In genomic region chr2:19474128-19474527, GRCh38 we compare ENCODE assay signal across 8 cellular contexts.
DNase-seq lines count a peak whose midpoint lies in the region; ATAC-seq lines count a peak whose summit lies in the region.

No MANE protein-coding gene starts in this region.

- H3K36me3 ChIP-seq in SJCRH30: no peaks in the 10 kb centered on the region

- H3K27me3 ChIP-seq in SJCRH30: peaks cover 6% of the 10 kb centered on the region; the same call in 1 of the 2 replicates

- H3K4me3 ChIP-seq in SJCRH30: no peak overlapping the region

- H3K4me1 ChIP-seq in SJCRH30: no peaks in the 10 kb centered on the region

- DNase-seq in stimulated activated CD4-positive, alpha-beta T cell treated with anti-CD3 and anti-CD28 coated beads, Interleukin-15, amount 100 ng/mL, for 24 hours: peak; percentile 23
- no peak for DNase-seq in stimulated activated CD4-positive, alpha-beta T cell treated with anti-CD3 and anti-CD28 coated beads, Interleukin-4, amount 100 ng/mL, for 1 hour
- DNase-seq in SJCRH30 (peak; percentile 23 to 44), kidney tubule cell (ENCODE audit: low spot score) (no peak), NCI-H1092 (lab: John Stamatoyannopoulos, UW) (no peak)
- peak; percentile 78 for DNase-seq in central memory CD4-positive, alpha-beta T cell
- DNase-seq in stimulated activated CD8-positive, alpha-beta memory T cell treated with anti-CD3 and anti-CD28 coated beads, Interleukin-15, amount 100 ng/mL, for 48 hours (ENCODE audit: low read depth in 2 of 2): peak; percentile 4 to 12

- ATAC-seq in HG03039 (IDR thresholded peaks at IDR 0.05; ENCODE audit: unreplicated experiment): peak; percentile 94

- H3K9me3 ChIP-seq in SJCRH30 (replicated peaks): no peaks in the 10 kb centered on the region; the same call in 1 of the 2 replicates

- H3K27ac ChIP-seq in SJCRH30: no peak overlapping the region

Comparison
In these comparisons a context has a peak if more than half of its experiments do, and no peak if none do; other contexts are left out.
1. DNase-seq: peak in stimulated activated CD4-positive, alpha-beta T cell treated with anti-CD3 and anti-CD28 coated beads, Interleukin-15, amount 100 ng/mL, for 24 hours (single experiment), SJCRH30 (2 of 2), central memory CD4-positive, alpha-beta T cell (single experiment) and stimulated activated CD8-positive, alpha-beta memory T cell treated with anti-CD3 and anti-CD28 coated beads, Interleukin-15, amount 100 ng/mL, for 48 hours (2 of 2); none in stimulated activated CD4-positive, alpha-beta T cell treated with anti-CD3 and anti-CD28 coated beads, Interleukin-4, amount 100 ng/mL, for 1 hour (single experiment), kidney tubule cell (single experiment) and NCI-H1092 (single experiment).